ENCODE assay signal across 1 cellular context in genomic region chr17:39660397-39661043, GRCh38.
TF ChIP-seq lines count a peak whose summit lies in the region.

No MANE protein-coding gene starts in this region.

TF ChIP-seq in IMR-90, 13 proteins besides CTCF, POLR2A, EP300 and RAD21:
- TF ChIP-seq MAFK (IDR thresholded peaks at IDR 0.05; ENCODE audit: low read depth, low read length) (no peak), RCOR1 (IDR thresholded peaks at IDR 0.05; ENCODE audit: insufficient replicate concordance, low read length) (no peak), MAZ (IDR thresholded peaks at IDR 0.05; ENCODE audit: borderline replicate concordance, low read depth, low read length) (no peak), NFE2L2 (IDR thresholded peaks at IDR 0.05; ENCODE audit: low read depth, low read length) (no peak), FOS (IDR thresholded peaks at IDR 0.05; ENCODE audit: low read depth, low read length) (no peak)
- TF ChIP-seq, protein P1, sequence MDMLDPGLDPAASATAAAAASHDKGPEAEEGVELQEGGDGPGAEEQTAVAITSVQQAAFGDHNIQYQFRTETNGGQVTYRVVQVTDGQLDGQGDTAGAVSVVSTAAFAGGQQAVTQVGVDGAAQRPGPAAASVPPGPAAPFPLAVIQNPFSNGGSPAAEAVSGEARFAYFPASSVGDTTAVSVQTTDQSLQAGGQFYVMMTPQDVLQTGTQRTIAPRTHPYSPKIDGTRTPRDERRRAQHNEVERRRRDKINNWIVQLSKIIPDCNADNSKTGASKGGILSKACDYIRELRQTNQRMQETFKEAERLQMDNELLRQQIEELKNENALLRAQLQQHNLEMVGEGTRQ (IDR thresholded peaks at IDR 0.05; ENCODE audit: low read depth, low read length) = no peak
